27 cellular contexts compared by ENCODE assay signal in the genomic region with DNA sequence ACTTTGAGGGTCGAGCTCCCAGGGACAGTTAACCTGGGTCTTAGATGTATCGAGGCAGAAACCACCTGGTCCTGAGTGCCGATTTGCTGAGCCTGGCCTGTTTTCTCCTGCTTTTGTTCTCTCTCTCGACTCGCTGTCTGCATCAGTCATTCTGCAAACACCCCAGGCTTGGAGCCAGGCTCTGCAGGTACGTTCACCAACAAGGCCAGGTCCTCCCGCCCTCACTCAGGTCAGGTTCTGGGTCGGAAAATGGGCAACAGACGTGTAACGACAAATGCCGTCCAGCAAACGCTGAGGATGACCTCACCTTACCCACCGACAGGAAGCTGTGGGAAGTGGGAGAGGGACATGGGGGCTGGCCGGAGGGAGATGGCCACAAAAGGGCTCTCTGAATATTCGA. TPM values are rescaled to one million over a fixed set of nuclear protein-coding genes. Genes with fewer than 3 reads are reported as not detected.
"Had no signal": no experiment of that assay in that cellular context is flagged by ENCODE, and none has a peak within 500 bp of the region (broad histone marks: within the 10 kb centered on the region; RNA-seq: fewer than 3 reads in every experiment).

No MANE protein-coding gene starts in this region.

- H3K9me3 ChIP-seq: adrenal gland, breast epithelium, SJCRH30, SK-N-SH had no signal

- H3K4me2 ChIP-seq: KMS-11, SK-N-SH had no signal

- H3K27me3 ChIP-seq: adrenal gland, SJCRH30 had no signal

- H3K27ac ChIP-seq: adrenal gland, breast epithelium, KMS-11, RWPE1, SJCRH30, WERI-Rb-1 had no signal

- H3K4me1 ChIP-seq: adrenal gland, breast epithelium had no signal

- H3K9ac ChIP-seq: KMS-11, SK-N-SH had no signal

- H3K36me3 ChIP-seq: adrenal gland, breast epithelium, SJCRH30, WERI-Rb-1 had no signal

- ATAC-seq: activated CD4-positive, alpha-beta T cell treated with anti-CD3 and anti-CD28 coated beads for 36 hours; activated T-cell treated with anti-CD3 and anti-CD28 coated beads, Interleukin-2, amount 50 U/mL, for 72 hours; Panc1 had no signal

- H3K4me3 ChIP-seq: adrenal gland, breast epithelium, SJCRH30 had no signal

- DNase-seq: activated CD4-positive, alpha-beta memory T cell treated with anti-CD3 and anti-CD28 coated beads, Interleukin-2, amount 10 ng/mL, durations not matched to agents 7 days and 5 days; activated CD4-positive, alpha-beta T cell treated with anti-CD3 and anti-CD28 coated beads for 36 hours; activated CD4-positive, alpha-beta T cell treated with anti-CD3 and anti-CD28 coated beads, Interleukin-2, amount 50 U/mL, for 1 hour; activated naive CD4-positive, alpha-beta T cell treated with anti-CD3 and anti-CD28 coated beads, Interleukin-2, amount 50 U/mL, for 16 hours; activated naive CD8-positive, alpha-beta T cell treated with anti-CD3 and anti-CD28 coated beads, Interleukin-2, amount 10 ng/mL, durations not matched to agents 7 days and 5 days; activated T-cell treated with anti-CD3 and anti-CD28 coated beads for 4 hours; activated T-cell treated with anti-CD3 and anti-CD28 coated beads, Interleukin-2, amount 50 U/mL, for 72 hours; adrenal gland; NCI-H1092; NCI-H1417; NCI-H1930; NCI-H2171; NCI-H2227 treated with DMSO at 0.1 percent for 48 hours; NCI-H446 treated with DMSO at 0.1 percent for 48 hours; NCI-H524 treated with DMSO at 0.1 percent for 48 hours; NCI-H774; NK-92 treated with Interleukin-12 subunit alpha and Interleukin-12 subunit beta, amount 100 ng/mL, for 24 hours; OCI-M1; Right ventricle myocardium superior; SJCRH30; SK-N-SH; T-helper 1 cell; WERI-Rb-1 had no signal

RNA-seq across cellular contexts. Expression of gene PXDN, which starts 57.7 kb away (rescaled TPM):
- total RNA-seq: activated CD4-positive, alpha-beta memory T cell treated with anti-CD3 and anti-CD28 coated beads, Interleukin-2, amount 10 ng/mL, durations not matched to agents 7 days and 5 days had no signal
